1 cellular context compared by ENCODE assay signal in genomic region chr1:211576717-211577116, GRCh38.
TF ChIP-seq lines count a peak whose summit lies in the region.

No MANE protein-coding gene starts in this region.

TF ChIP-seq in H1, 55 proteins besides CTCF, POLR2A, EP300 and RAD21:
- TF ChIP-seq TBP (IDR thresholded peaks at IDR 0.05; ENCODE audit: low read depth, low read length) = no peak
- no peak for TF ChIP-seq KDM4A (IDR thresholded peaks at IDR 0.05; ENCODE audit: low read depth, low read length, severe bottlenecking)
- TF ChIP-seq TAF1 (IDR thresholded peaks at IDR 0.05; ENCODE audit: low read depth, low read length) = no peak
- TF ChIP-seq BCL11A (IDR thresholded peaks at IDR 0.05; ENCODE audit: low read depth in 2 of 2, low read length in 2 of 2) = no peak
- no peak for TF ChIP-seq CHD1 (IDR thresholded peaks at IDR 0.05; ENCODE audit: low read depth, low read length)
- no peak for TF ChIP-seq SP1 (IDR thresholded peaks at IDR 0.05; ENCODE audit: low read depth, low read length)
